1 cellular context compared by ENCODE assay signal in genomic region chr20:38159539-38159938, GRCh38.
A peak's percentile ranks its signal among the peaks of the same experiment; 100 is the strongest.
TF ChIP-seq lines count a peak whose summit lies in the region.

No MANE protein-coding gene starts in this region.

TF ChIP-seq in K562, 482 proteins besides CTCF, POLR2A, EP300 and RAD21 (continued from another document):
- no peak for TF ChIP-seq ZNF277 (CRISPR knock-in tag; IDR thresholded peaks at IDR 0.05; ENCODE audit: borderline replicate concordance)
- TF ChIP-seq DMBX1 (CRISPR knock-in tag; IDR thresholded peaks at IDR 0.05; ENCODE audit: borderline replicate concordance): peak; percentile 11; the same call in 1 of the 2 replicates
- no peak for TF ChIP-seq SMAD3 (CRISPR knock-in tag; conservative IDR thresholded peaks at IDR 0.05)
- TF ChIP-seq PTTG1 (tag; IDR thresholded peaks at IDR 0.05; ENCODE audit: low read depth): no peak
- no peak for TF ChIP-seq DIDO1 (tag; IDR thresholded peaks at IDR 0.05; ENCODE audit: low read depth)
- no peak for TF ChIP-seq ZNF239 (CRISPR knock-in tag; IDR thresholded peaks at IDR 0.05)
